ENCODE assay signal across 19 cellular contexts in the genomic region with DNA sequence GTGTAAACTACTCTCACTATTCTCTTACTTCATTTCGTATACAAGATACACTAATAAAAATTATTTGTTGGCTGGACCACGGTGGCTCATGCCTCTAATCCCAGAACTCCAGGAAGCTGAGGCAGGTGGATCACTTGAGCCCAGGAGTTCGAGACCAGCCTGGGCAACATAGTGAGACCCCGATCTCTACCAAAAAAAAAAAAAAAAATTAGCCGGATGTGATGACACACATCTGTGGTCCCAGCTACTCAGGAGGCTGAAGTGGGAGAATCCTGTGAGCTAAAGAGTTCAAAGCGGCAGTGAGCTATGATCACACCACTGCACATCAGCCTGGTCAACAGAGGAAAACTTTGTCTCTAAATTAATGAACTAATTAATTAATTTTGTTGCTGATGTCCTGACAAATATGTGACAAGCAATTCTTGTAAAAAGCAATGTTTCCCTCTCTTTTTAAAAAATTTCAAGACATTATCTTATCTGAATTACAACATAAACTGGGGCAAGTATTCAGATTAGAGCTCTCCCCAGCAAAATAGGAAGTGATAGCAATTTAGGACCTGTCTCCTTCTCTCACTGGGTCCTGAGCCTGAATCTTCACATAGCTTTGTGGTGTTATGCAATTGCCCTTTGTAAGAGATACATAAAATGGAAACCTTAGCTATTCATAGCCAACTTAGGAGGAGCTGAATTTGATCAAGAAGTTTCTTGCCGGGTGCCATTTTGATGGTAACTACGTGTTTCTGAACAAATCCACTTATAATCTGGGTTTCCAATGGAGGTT. TPM values are rescaled to one million over a fixed set of nuclear protein-coding genes. Genes with fewer than 3 reads are reported as not detected.
DNase-seq lines count a peak whose midpoint lies in the region; ATAC-seq lines count a peak whose summit lies in the region.
"Had no signal": no experiment of that assay in that cellular context is flagged by ENCODE, and none has a peak within 500 bp of the region (broad histone marks: within the 10 kb centered on the region; RNA-seq: fewer than 3 reads in every experiment).

No MANE protein-coding gene starts in this region.

- H3K9me3 Mint-ChIP-seq in activated CD4-positive, alpha-beta T cell treated with anti-CD3 and anti-CD28 coated beads, Interleukin-2, amount 10 ng/mL, durations not matched to agents 24 days and 14 days, result no peaks in the 10 kb centered on the region
- no peaks in the 10 kb centered on the region for H3K9me3 Mint-ChIP-seq in activated T-helper 17 cell treated with anti-CD3 and anti-CD28 coated beads, Interleukin-2, amount 50 U/mL, for 72 hours
- H3K9me3 Mint-ChIP-seq in natural killer cell treated with Interleukin-12 subunit alpha and Interleukin-12 subunit beta and Interleukin-15 and Interleukin-18, amount 100 ng/mL, for 72 hours, result no peaks in the 10 kb centered on the region
- H3K9me3 Mint-ChIP-seq: nephron had no signal

- peaks cover 14% of the 10 kb centered on the region for H3K36me3 Mint-ChIP-seq in activated CD4-positive, alpha-beta T cell treated with anti-CD3 and anti-CD28 coated beads, Interleukin-2, amount 10 ng/mL, durations not matched to agents 24 days and 14 days (ENCODE audit: low read depth)
- peaks cover 15% of the 10 kb centered on the region for H3K36me3 Mint-ChIP-seq in activated T-helper 17 cell treated with anti-CD3 and anti-CD28 coated beads, Interleukin-2, amount 50 U/mL, for 72 hours (ENCODE audit: low read depth)
- no peaks in the 10 kb centered on the region for H3K36me3 Mint-ChIP-seq in natural killer cell treated with Interleukin-12 subunit alpha and Interleukin-12 subunit beta and Interleukin-15 and Interleukin-18, amount 100 ng/mL, for 72 hours

- H3K27ac Mint-ChIP-seq in activated CD4-positive, alpha-beta T cell treated with anti-CD3 and anti-CD28 coated beads, Interleukin-2, amount 10 ng/mL, durations not matched to agents 24 days and 14 days, result peak overlapping the region; percentile 74
- H3K27ac Mint-ChIP-seq in activated T-helper 17 cell treated with anti-CD3 and anti-CD28 coated beads, Interleukin-2, amount 50 U/mL, for 72 hours, result peak overlapping the region; percentile 77
- peak overlapping the region; percentile 81 to 86 for H3K27ac Mint-ChIP-seq in natural killer cell treated with Interleukin-12 subunit alpha and Interleukin-12 subunit beta and Interleukin-15 and Interleukin-18, amount 100 ng/mL, for 72 hours
- H3K27ac Mint-ChIP-seq: nephron had no signal

- H3K27ac ChIP-seq in substantia nigra (ENCODE audit: low read depth, low read length, poor library complexity, severe bottlenecking), result no peak overlapping the region
- H3K27ac ChIP-seq: adrenal gland, gastrocnemius medialis, suprapubic skin had no signal

- ATAC-seq in activated T-helper 17 cell treated with anti-CD3 and anti-CD28 coated beads, Interleukin-2, amount 50 U/mL, for 72 hours (replicated peaks), result peak; percentile 49
- ATAC-seq in natural killer cell treated with Interleukin-12 subunit alpha and Interleukin-12 subunit beta and Interleukin-15 and Interleukin-18, amount 100 ng/mL, for 72 hours, result peak; percentile 45 to 61
- ATAC-seq in Right ventricle myocardium inferior, result no peak
- ATAC-seq: gastrocnemius medialis had no signal

- H3K27me3 Mint-ChIP-seq in activated CD4-positive, alpha-beta T cell treated with anti-CD3 and anti-CD28 coated beads, Interleukin-2, amount 10 ng/mL, durations not matched to agents 24 days and 14 days, result no peaks in the 10 kb centered on the region
- no peaks in the 10 kb centered on the region for H3K27me3 Mint-ChIP-seq in activated T-helper 17 cell treated with anti-CD3 and anti-CD28 coated beads, Interleukin-2, amount 50 U/mL, for 72 hours
- H3K27me3 Mint-ChIP-seq in natural killer cell treated with Interleukin-12 subunit alpha and Interleukin-12 subunit beta and Interleukin-15 and Interleukin-18, amount 100 ng/mL, for 72 hours, result no peaks in the 10 kb centered on the region

- H3K4me3 Mint-ChIP-seq in activated CD4-positive, alpha-beta T cell treated with anti-CD3 and anti-CD28 coated beads, Interleukin-2, amount 10 ng/mL, durations not matched to agents 24 days and 14 days, result peak overlapping the region; percentile 23
- peak overlapping the region; percentile 83 for H3K4me3 Mint-ChIP-seq in activated T-helper 17 cell treated with anti-CD3 and anti-CD28 coated beads, Interleukin-2, amount 50 U/mL, for 72 hours
- peak overlapping the region; percentile 56 for H3K4me3 Mint-ChIP-seq in natural killer cell treated with Interleukin-12 subunit alpha and Interleukin-12 subunit beta and Interleukin-15 and Interleukin-18, amount 100 ng/mL, for 72 hours
- H3K4me3 Mint-ChIP-seq: nephron had no signal

- H3K4me1 Mint-ChIP-seq in activated CD4-positive, alpha-beta T cell treated with anti-CD3 and anti-CD28 coated beads, Interleukin-2, amount 10 ng/mL, durations not matched to agents 24 days and 14 days, result peaks cover 73% of the 10 kb centered on the region
- H3K4me1 Mint-ChIP-seq in activated T-helper 17 cell treated with anti-CD3 and anti-CD28 coated beads, Interleukin-2, amount 50 U/mL, for 72 hours, result peaks cover 65% of the 10 kb centered on the region
- H3K4me1 Mint-ChIP-seq in natural killer cell treated with Interleukin-12 subunit alpha and Interleukin-12 subunit beta and Interleukin-15 and Interleukin-18, amount 100 ng/mL, for 72 hours (ENCODE audit: low read depth in 2 of 2), result peaks cover 24 to 58% of the 10 kb centered on the region in 2 donors

- intact Hi-C loops in activated CD4-positive, alpha-beta T cell treated with anti-CD3 and anti-CD28 coated beads, Interleukin-2, amount 10 ng/mL, durations not matched to agents 24 days and 14 days (cut with micrococcal nuclease), result loop anchor here (5.0 kb wide), 2 partner anchors 320 to 410 kb away; partner anchors contain the start of gene RPS19BP1
- intact Hi-C loops in Right ventricle myocardium inferior (cut with DNase I), result no loop called here

- DNase-seq in activated CD4-positive, alpha-beta T cell treated with anti-CD3 and anti-CD28 coated beads, Interleukin-2, amount 10 ng/mL, durations not matched to agents 24 days and 14 days, result no peak
- no peak for DNase-seq in activated CD4-positive, alpha-beta T cell treated with anti-CD3 and anti-CD28 coated beads, Interleukin-2, amount 50 U/mL, for 1 hour
- DNase-seq in NOMO-1 treated with DMSO at 0.1 percent for 48 hours (lab: John Stamatoyannopoulos, UW; ENCODE audit: unreplicated experiment) (peak; percentile 97), RPMI8226 (no peak), Right ventricle myocardium inferior (ENCODE audit: missing footprints) (no peak), substantia nigra (lab: John Stamatoyannopoulos, UW) (no peak)
- DNase-seq in natural killer cell treated with Interleukin-12 subunit alpha and Interleukin-12 subunit beta and Interleukin-15 and Interleukin-18, amount 100 ng/mL, for 72 hours (ENCODE audit: low spot score), result no peak
- DNase-seq: adrenal gland; cerebellar nuclear complex; gastrocnemius medialis; GDM1; stimulated activated CD4-positive, alpha-beta T cell treated with anti-CD3 and anti-CD28 coated beads, Interleukin-12 subunit alpha, Interleukin-12 subunit beta, amount 100 ng/mL, for 4 hours; T-helper 9 cell had no signal

RNA-seq across cellular contexts. Expression of gene TMA7B, which starts 17.6 kb away (rescaled TPM):
- 0.90 and 0.96 TPM in 2 replicates for total RNA-seq in activated CD4-positive, alpha-beta T cell treated with anti-CD3 and anti-CD28 coated beads, Interleukin-2, amount 10 ng/mL, durations not matched to agents 24 days and 14 days
- total RNA-seq in activated T-helper 17 cell treated with anti-CD3 and anti-CD28 coated beads, Interleukin-2, amount 50 U/mL, for 72 hours, result 1 to 10 TPM; 4.0 to 4.4 TPM
- total RNA-seq in natural killer cell treated with Interleukin-12 subunit alpha and Interleukin-12 subunit beta and Interleukin-15 and Interleukin-18, amount 100 ng/mL, for 72 hours, result 1 to 10 TPM in 1 of 2 donors, under 1 TPM in 1; 0.86 to 2.8 TPM
- not detected for total RNA-seq in Right ventricle myocardium inferior
- total RNA-seq: adrenal gland, gastrocnemius medialis, lung microvascular endothelial cell, pulmonary artery endothelial cell had no signal

RNA-seq across cellular contexts. Expression of gene GRAP2, which starts 41.7 kb away (rescaled TPM):
- 34.4 and 38.4 TPM in 2 replicates for total RNA-seq in activated CD4-positive, alpha-beta T cell treated with anti-CD3 and anti-CD28 coated beads, Interleukin-2, amount 10 ng/mL, durations not matched to agents 24 days and 14 days
- 10 to 100 TPM; 50.7 to 94.2 TPM for total RNA-seq in activated T-helper 17 cell treated with anti-CD3 and anti-CD28 coated beads, Interleukin-2, amount 50 U/mL, for 72 hours
- total RNA-seq in natural killer cell treated with Interleukin-12 subunit alpha and Interleukin-12 subunit beta and Interleukin-15 and Interleukin-18, amount 100 ng/mL, for 72 hours, result 10 to 100 TPM; 13.2 to 36.4 TPM
- 3.5 TPM for total RNA-seq in Right ventricle myocardium inferior
- total RNA-seq: lung microvascular endothelial cell, pulmonary artery endothelial cell had no signal

RNA-seq across cellular contexts. Expression of gene ENTHD1, which starts 49.1 kb away (rescaled TPM):
- 0.09 and 0.56 TPM in 2 replicates for total RNA-seq in activated CD4-positive, alpha-beta T cell treated with anti-CD3 and anti-CD28 coated beads, Interleukin-2, amount 10 ng/mL, durations not matched to agents 24 days and 14 days
- 1 to 10 TPM in 1 of 2 donors, under 1 TPM in 1; 0.58 to 1.2 TPM for total RNA-seq in activated T-helper 17 cell treated with anti-CD3 and anti-CD28 coated beads, Interleukin-2, amount 50 U/mL, for 72 hours
- not detected for total RNA-seq in natural killer cell treated with Interleukin-12 subunit alpha and Interleukin-12 subunit beta and Interleukin-15 and Interleukin-18, amount 100 ng/mL, for 72 hours
- total RNA-seq in Right ventricle myocardium inferior, result not detected
- total RNA-seq: gastrocnemius medialis, lung microvascular endothelial cell, pulmonary artery endothelial cell, RPMI7951, suprapubic skin had no signal

RNA-seq across cellular contexts. Expression of gene FAM83F, which starts 52.1 kb away (rescaled TPM):
- total RNA-seq in activated CD4-positive, alpha-beta T cell treated with anti-CD3 and anti-CD28 coated beads, Interleukin-2, amount 10 ng/mL, durations not matched to agents 24 days and 14 days, result 0.17 and 0.23 TPM in 2 replicates
- 1 to 10 TPM in 1 of 2 donors, under 1 TPM in 1; 0.37 to 1.3 TPM for total RNA-seq in activated T-helper 17 cell treated with anti-CD3 and anti-CD28 coated beads, Interleukin-2, amount 50 U/mL, for 72 hours
- total RNA-seq in natural killer cell treated with Interleukin-12 subunit alpha and Interleukin-12 subunit beta and Interleukin-15 and Interleukin-18, amount 100 ng/mL, for 72 hours, result under 1 TPM in 1 of 2 donors, not detected in 1; 0.39 TPM
- 6.1 TPM for total RNA-seq in Right ventricle myocardium inferior
- total RNA-seq: lung microvascular endothelial cell, pulmonary artery endothelial cell, RPMI7951 had no signal

Comparison
In these comparisons a context has a peak if more than half of its experiments do, and no peak if none do; other contexts are left out.
1. H3K4me3 Mint-ChIP-seq: peak in every context shown above with its lines; median percentile 83 in activated T-helper 17 cell treated with anti-CD3 and anti-CD28 coated beads, Interleukin-2, amount 50 U/mL, for 72 hours; 56 in natural killer cell treated with Interleukin-12 subunit alpha and Interleukin-12 subunit beta and Interleukin-15 and Interleukin-18, amount 100 ng/mL, for 72 hours; 23 in activated CD4-positive, alpha-beta T cell treated with anti-CD3 and anti-CD28 coated beads, Interleukin-2, amount 10 ng/mL, durations not matched to agents 24 days and 14 days.